Comparison of ENCODE assay signal across 8 cellular contexts in the genomic region with DNA sequence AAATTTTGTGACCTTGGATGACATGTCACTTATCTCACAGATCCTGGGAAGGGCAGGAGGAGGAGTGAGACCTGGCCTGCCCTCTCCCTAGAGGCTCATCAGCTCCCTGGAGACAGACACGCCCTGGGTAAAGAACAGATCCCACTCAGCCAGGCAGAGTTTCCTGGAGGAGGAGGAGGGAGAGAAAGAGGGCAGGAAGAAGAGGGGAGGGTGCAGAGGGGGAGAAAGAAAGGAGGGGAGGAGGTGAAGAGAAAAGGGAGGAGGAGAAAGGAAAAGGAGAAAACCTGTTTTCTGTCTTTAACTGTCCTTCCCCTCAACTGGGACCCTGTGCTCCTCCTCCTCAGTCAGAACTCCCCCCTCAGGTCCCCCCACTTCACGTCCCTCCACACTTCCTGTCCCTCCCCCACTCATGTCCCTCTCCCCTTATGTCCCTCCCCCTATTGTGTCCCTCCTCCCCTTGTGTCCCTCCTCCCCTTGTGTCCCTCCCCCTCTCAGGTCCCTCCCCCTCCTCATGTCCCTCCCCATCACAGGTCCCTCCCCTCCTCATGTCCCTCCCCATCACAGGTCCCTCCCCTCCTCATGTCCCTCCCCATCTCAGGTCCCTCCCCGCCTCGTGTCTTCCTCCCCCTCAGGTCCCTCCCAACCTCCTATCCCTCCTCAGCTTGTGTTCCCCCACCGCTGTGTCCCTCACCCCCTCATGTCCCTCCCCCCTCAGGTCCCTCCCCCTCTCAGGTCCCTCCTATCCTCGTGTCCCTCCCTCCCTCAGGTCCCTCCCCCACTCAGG. TPM values are rescaled to one million over a fixed set of nuclear protein-coding genes. Genes with fewer than 3 reads are reported as not detected.
DNase-seq lines count a peak whose midpoint lies in the region; ATAC-seq and TF ChIP-seq lines count a peak whose summit lies in the region.

No MANE protein-coding gene starts in this region.

- H3K36me3 ChIP-seq in BE2C = no peaks in the 10 kb centered on the region
- no peaks in the 10 kb centered on the region for H3K36me3 ChIP-seq in thymus (ENCODE audit: control insufficient read depth, insufficient read depth)

- TF ChIP-seq CTCF in BE2C (IDR thresholded peaks at IDR 0.05; ENCODE audit: low read depth, low read length) = no peak
- no peak for TF ChIP-seq CTCF in HFF-Myc (IDR thresholded peaks at IDR 0.05; ENCODE audit: low read depth, low read length, missing control alignments)

- 44% methylated on average over 6 of the region's 6 CpGs for WGBS in thymus

- TF ChIP-seq POLR2A in erythroblast (IDR thresholded peaks at IDR 0.05; ENCODE audit: low read length) = no peak

- peak; percentile 74 for DNase-seq in BE2C
- peak; percentile 45 for DNase-seq in HFF-Myc (ENCODE audit: extremely low read depth, low read depth)
- DNase-seq in erythroblast (lab: John Stamatoyannopoulos, UW) = peak; percentile 21 to 33
- no peak for DNase-seq in DMS114 treated with DMSO at 0.1 percent for 48 hours (lab: John Stamatoyannopoulos, UW; ENCODE audit: unreplicated experiment)
- no peak for DNase-seq in ecto neural progenitor cell (ENCODE audit: low spot score)

- no peak overlapping the region for H3K4me3 ChIP-seq in BE2C (ENCODE audit: low read depth, low read length)
- peak overlapping the region; percentile 2; the same call in 1 of the 2 replicates for H3K4me3 ChIP-seq in HFF-Myc (replicated peaks; ENCODE audit: low read depth, low read length)
- no peak overlapping the region for H3K4me3 ChIP-seq in thymus (ENCODE audit: low read length)

- peak overlapping the region; percentile 56 for H3K27ac ChIP-seq in thymus (ENCODE audit: low read depth)

- H3K9me3 ChIP-seq in BE2C = no peaks in the 10 kb centered on the region
- H3K9me3 ChIP-seq in thymus (ENCODE audit: control insufficient read depth) = no peaks in the 10 kb centered on the region

- ATAC-seq in GM18520 (IDR thresholded peaks at IDR 0.05; ENCODE audit: unreplicated experiment) = no peak

- H3K27me3 ChIP-seq in BE2C (no peaks in the 10 kb centered on the region), thymus (ENCODE audit: control insufficient read depth, insufficient read depth) (no peaks in the 10 kb centered on the region)

- H3K4me1 ChIP-seq in BE2C (peaks cover 25% of the 10 kb centered on the region), thymus (ENCODE audit: control insufficient read depth, insufficient read depth, low read length) (peaks cover 24% of the 10 kb centered on the region)

TF ChIP-seq in PFSK-1, 5 proteins besides CTCF, POLR2A, EP300 and RAD21:
- TF ChIP-seq SIN3A (IDR thresholded peaks at IDR 0.05; ENCODE audit: borderline replicate concordance, insufficient read depth, low read length) (no peak), FOXP2 (optimal IDR thresholded peaks at IDR 0.05; ENCODE audit: borderline replicate concordance, extremely low read depth, extremely low read length, insufficient read depth) (peak; percentile 46)

RNA-seq across cellular contexts. Expression of a gene that starts 52.3 kb away (rescaled TPM):
- polyA plus RNA-seq in BE2C (2012; ENCODE audit: insufficient read depth, insufficient read length, low read depth) = 0.26 TPM
- 0.08 TPM for polyA plus RNA-seq in PFSK-1 (2012; ENCODE audit: insufficient read length, low read depth)
- 5.7 TPM for polyA plus RNA-seq in thymus

Comparison
In these comparisons a context has a peak if more than half of its experiments do, and no peak if none do; other contexts are left out.
1. DNase-seq: peak in BE2C (single experiment), HFF-Myc (single experiment) and erythroblast (2 of 2); none in DMS114 treated with DMSO at 0.1 percent for 48 hours (single experiment) and ecto neural progenitor cell (single experiment).